In the genomic region with DNA sequence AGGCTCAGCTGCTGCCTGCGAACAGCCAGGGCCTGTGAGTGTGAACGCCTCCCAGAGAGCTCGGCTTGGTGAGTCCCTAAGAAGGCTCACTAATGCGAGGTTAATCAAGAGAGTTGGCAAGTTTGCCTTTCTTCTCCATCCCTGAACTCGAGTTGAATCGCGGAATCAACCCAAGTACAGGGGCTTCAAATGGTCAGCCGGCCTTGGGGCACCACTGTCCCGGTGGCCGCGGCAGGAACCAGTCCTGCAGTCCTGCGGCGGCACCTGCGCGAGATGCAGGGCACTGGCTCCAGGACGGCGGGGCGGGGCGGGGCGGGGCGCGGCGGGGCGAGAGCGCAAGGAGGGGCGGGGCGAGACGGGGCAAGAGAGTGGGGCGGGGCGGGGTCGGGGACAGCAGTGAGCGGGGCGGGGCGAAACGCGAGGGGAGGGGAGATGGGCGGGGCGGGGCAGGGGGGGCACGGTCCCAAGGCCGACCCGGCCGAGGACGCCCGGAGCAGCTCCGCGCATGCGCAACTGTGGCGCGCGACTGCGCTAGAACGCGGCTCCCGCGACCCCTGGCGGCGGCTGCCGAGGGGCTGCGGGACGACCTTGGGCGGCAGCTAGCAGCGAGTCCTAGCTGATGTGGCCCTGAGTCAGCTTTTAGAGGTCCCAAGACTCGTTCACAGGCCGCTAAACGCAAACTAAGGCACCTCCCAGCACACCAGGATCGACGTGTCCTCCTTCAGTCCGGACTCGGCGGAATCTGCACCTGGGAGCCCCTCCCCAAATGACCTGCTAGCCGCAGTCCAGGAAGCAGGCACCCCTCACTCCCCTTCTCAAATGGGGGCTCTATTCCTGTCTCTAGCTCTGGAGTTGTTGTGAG, we compare ENCODE assay signal across 7 cellular contexts. TPM values are rescaled to one million over a fixed set of nuclear protein-coding genes. Genes with fewer than 3 reads are reported as not detected.
DNase-seq lines count a peak whose midpoint lies in the region; ATAC-seq and TF ChIP-seq lines count a peak whose summit lies in the region.

No MANE protein-coding gene starts in this region.

- H3K4me1 ChIP-seq in sigmoid colon = peaks cover 0 to 52% (median 36%) of the 10 kb centered on the region in 4 donors

- TF ChIP-seq POLR2A in GM18505 (IDR thresholded peaks at IDR 0.05; ENCODE audit: borderline replicate concordance, extremely low read depth, insufficient read depth, insufficient read length) (peak; percentile 57), sigmoid colon (IDR thresholded peaks at IDR 0.05) (peak in 1 of 2 donors; percentile 35)

- H3K27ac ChIP-seq in sigmoid colon = peak overlapping the region; percentile 90 to 96 (median 92)

- H3K9me3 ChIP-seq in sigmoid colon = peaks cover 0 to under 1% (median 0%) of the 10 kb centered on the region in 4 donors

- in situ Hi-C loops in astrocyte of the spinal cord (cut with HindIII; ENCODE audit: low sequenced_read_pairs) = no loop called here

- ATAC-seq in GM18505 (IDR thresholded peaks at IDR 0.05; ENCODE audit: unreplicated experiment) = peak; percentile 93
- peak; percentile 84 for ATAC-seq in HG02943 (IDR thresholded peaks at IDR 0.05; ENCODE audit: low read depth, unreplicated experiment)

- no peak for TF ChIP-seq EP300 in sigmoid colon (IDR thresholded peaks at IDR 0.05)

- no peaks in the 10 kb centered on the region for H3K36me3 ChIP-seq in sigmoid colon

- no peaks in the 10 kb centered on the region for H3K27me3 ChIP-seq in sigmoid colon

- intact Hi-C loops in sigmoid colon (cut with DNase I) = loop anchor here (1.0 to 5.0 kb wide), 6 partner anchors 59 to 786 kb away; partner anchors contain the start of genes CALM1 and TTC7B

- TF ChIP-seq CTCF in astrocyte of the spinal cord (IDR thresholded peaks at IDR 0.05; ENCODE audit: low read depth, low read length) (peak; percentile 83), sigmoid colon (IDR thresholded peaks at IDR 0.05) (peak; percentile 75 to 91 (median 85))

- peak; percentile 93 to 95 for DNase-seq in NCI-H187 (lab: John Stamatoyannopoulos, UW)
- peak; percentile 96 for DNase-seq in T-helper 9 cell
- DNase-seq in astrocyte of the spinal cord (ENCODE audit: low read depth, low spot score) = peak; percentile 87
- peak; percentile 64 for DNase-seq in iPS DF 19.7 (ENCODE audit: low read depth, low spot score)
- DNase-seq in sigmoid colon = peak; percentile 95

- WGBS in sigmoid colon, 2 donors = 1 to 2% methylated on average over 69 to 71 of the region's 71 CpGs

- H3K4me3 ChIP-seq in astrocyte of the spinal cord (ENCODE audit: low read depth, low read length) = peak overlapping the region; percentile 54
- peak overlapping the region; percentile 26 to 50 (median 46) for H3K4me3 ChIP-seq in sigmoid colon

RNA-seq across cellular contexts. Expression of gene TTC7B, which starts 58.0 kb away (rescaled TPM):
- 10 to 100 TPM; 46.8 to 70.9 (median 61.2) TPM for total RNA-seq in sigmoid colon
- 1 to 10 TPM; 5.5 to 9.2 (median 6.0) TPM for polyA plus RNA-seq in sigmoid colon

Comparison
In these comparisons a context has a peak if more than half of its experiments do, and no peak if none do; other contexts are left out.
1. Peak in every context shown above with its lines: DNase-seq, ATAC-seq, H3K4me3 ChIP-seq and H3K27ac ChIP-seq.